ENCODE assay signal across 1 cellular context in the genomic region with DNA sequence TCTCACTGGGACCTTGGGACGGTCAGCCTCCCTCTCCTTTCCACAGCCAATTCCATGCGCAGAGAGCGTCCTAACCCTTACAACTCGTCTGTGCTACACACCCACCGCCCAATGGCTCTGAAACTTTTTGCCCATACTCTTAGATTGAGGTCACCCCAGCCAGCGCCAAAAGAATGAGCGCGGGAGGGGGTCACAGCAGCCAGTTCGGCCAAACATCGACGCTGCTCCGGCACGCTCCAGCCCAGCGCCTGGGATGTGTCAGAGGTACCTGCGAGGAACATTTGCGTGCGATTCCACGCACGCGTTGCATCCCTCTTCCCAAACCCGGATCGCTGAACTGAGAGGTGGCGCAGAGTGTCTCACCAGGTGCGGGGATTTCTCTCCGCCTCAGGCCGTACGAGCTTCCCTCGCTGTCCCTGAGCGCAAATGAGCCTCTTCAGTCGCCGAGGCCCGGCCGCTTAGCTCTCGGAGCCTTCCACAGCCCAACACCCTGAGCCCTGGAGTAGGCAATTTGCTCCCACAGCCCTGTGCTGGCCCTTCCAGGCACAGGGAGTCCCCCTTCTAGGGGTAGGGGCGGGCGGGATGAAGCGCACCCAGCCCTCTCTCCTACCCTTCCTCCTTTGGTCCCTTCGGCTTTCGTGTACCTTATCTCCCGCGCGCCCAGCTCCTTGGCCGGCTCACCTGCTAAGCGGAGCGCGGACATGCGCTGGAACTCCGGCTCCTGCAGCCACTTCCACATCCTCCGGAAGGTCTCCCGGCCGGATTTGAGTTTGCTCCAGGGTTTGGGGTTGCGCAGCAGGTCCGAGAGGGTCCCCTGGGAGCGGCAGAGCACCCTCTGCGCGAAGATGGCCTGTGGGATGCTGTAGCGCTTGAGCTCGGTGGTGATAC.
TF ChIP-seq lines count a peak whose summit lies in the region.

No MANE protein-coding gene starts in this region.

TF ChIP-seq in HepG2, 621 proteins besides CTCF, POLR2A, EP300 and RAD21 (continued from another document and continues in another):
- TF ChIP-seq, protein P1, sequence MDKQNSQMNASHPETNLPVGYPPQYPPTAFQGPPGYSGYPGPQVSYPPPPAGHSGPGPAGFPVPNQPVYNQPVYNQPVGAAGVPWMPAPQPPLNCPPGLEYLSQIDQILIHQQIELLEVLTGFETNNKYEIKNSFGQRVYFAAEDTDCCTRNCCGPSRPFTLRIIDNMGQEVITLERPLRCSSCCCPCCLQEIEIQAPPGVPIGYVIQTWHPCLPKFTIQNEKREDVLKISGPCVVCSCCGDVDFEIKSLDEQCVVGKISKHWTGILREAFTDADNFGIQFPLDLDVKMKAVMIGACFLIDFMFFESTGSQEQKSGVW (CRISPR knock-in tag; IDR thresholded peaks at IDR 0.05; ENCODE audit: borderline replicate concordance): no peak
- TF ChIP-seq, protein P2, sequence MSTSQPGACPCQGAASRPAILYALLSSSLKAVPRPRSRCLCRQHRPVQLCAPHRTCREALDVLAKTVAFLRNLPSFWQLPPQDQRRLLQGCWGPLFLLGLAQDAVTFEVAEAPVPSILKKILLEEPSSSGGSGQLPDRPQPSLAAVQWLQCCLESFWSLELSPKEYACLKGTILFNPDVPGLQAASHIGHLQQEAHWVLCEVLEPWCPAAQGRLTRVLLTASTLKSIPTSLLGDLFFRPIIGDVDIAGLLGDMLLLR (CRISPR knock-in tag; IDR thresholded peaks at IDR 0.05): no peak
- TF ChIP-seq, protein P3, sequence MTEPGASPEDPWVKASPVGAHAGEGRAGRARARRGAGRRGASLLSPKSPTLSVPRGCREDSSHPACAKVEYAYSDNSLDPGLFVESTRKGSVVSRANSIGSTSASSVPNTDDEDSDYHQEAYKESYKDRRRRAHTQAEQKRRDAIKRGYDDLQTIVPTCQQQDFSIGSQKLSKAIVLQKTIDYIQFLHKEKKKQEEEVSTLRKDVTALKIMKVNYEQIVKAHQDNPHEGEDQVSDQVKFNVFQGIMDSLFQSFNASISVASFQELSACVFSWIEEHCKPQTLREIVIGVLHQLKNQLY (CRISPR knock-in tag; IDR thresholded peaks at IDR 0.05): no peak
- TF ChIP-seq, protein P4, sequence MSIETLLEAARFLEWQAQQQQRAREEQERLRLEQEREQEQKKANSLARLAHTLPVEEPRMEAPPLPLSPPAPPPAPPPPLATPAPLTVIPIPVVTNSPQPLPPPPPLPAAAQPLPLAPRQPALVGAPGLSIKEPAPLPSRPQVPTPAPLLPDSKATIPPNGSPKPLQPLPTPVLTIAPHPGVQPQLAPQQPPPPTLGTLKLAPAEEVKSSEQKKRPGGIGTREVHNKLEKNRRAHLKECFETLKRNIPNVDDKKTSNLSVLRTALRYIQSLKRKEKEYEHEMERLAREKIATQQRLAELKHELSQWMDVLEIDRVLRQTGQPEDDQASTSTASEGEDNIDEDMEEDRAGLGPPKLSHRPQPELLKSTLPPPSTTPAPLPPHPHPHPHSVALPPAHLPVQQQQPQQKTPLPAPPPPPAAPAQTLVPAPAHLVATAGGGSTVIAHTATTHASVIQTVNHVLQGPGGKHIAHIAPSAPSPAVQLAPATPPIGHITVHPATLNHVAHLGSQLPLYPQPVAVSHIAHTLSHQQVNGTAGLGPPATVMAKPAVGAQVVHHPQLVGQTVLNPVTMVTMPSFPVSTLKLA (IDR thresholded peaks at IDR 0.05): no peak
- TF ChIP-seq ZNF230 (CRISPR knock-in tag; IDR thresholded peaks at IDR 0.05) (no peak), ZNF180 (CRISPR knock-in tag; IDR thresholded peaks at IDR 0.05; ENCODE audit: borderline replicate concordance, low read depth) (no peak), HNRNPLL (IDR thresholded peaks at IDR 0.05; ENCODE audit: low read depth, low read length, poor library complexity, severe bottlenecking) (peak; percentile 26), ZNF160 (CRISPR knock-in tag; IDR thresholded peaks at IDR 0.05) (no peak), ATF7-NPFF (CRISPR knock-in tag; IDR thresholded peaks at IDR 0.05; ENCODE audit: low read depth) (no peak), ZNF572 (CRISPR knock-in tag; IDR thresholded peaks at IDR 0.05) (no peak), ZNF317 (CRISPR knock-in tag; IDR thresholded peaks at IDR 0.05) (0 out of 2 replicates have a peak, but pooled peaks have one; percentile 42), ZNF225 (CRISPR knock-in tag; IDR thresholded peaks at IDR 0.05) (no peak), YEATS4 (CRISPR knock-in tag; IDR thresholded peaks at IDR 0.05; ENCODE audit: borderline replicate concordance) (no peak), ZNF782 (CRISPR knock-in tag; IDR thresholded peaks at IDR 0.05; ENCODE audit: borderline replicate concordance) (no peak), ZNF878 (CRISPR knock-in tag; IDR thresholded peaks at IDR 0.05) (no peak), PHF20 (CRISPR knock-in tag; IDR thresholded peaks at IDR 0.05) (0 out of 2 replicates have a peak, but pooled peaks have one; percentile 23), ZNF788 (CRISPR knock-in tag; IDR thresholded peaks at IDR 0.05; ENCODE audit: borderline replicate concordance) (no peak; the same call in 1 of the 2 replicates), NFE2L2 (IDR thresholded peaks at IDR 0.05; ENCODE audit: low read length) (no peak), TARDBP (CRISPR knock-in tag; IDR thresholded peaks at IDR 0.05) (no peak), SRY (CRISPR knock-in tag; IDR thresholded peaks at IDR 0.05) (no peak)
- TF ChIP-seq, protein P5, sequence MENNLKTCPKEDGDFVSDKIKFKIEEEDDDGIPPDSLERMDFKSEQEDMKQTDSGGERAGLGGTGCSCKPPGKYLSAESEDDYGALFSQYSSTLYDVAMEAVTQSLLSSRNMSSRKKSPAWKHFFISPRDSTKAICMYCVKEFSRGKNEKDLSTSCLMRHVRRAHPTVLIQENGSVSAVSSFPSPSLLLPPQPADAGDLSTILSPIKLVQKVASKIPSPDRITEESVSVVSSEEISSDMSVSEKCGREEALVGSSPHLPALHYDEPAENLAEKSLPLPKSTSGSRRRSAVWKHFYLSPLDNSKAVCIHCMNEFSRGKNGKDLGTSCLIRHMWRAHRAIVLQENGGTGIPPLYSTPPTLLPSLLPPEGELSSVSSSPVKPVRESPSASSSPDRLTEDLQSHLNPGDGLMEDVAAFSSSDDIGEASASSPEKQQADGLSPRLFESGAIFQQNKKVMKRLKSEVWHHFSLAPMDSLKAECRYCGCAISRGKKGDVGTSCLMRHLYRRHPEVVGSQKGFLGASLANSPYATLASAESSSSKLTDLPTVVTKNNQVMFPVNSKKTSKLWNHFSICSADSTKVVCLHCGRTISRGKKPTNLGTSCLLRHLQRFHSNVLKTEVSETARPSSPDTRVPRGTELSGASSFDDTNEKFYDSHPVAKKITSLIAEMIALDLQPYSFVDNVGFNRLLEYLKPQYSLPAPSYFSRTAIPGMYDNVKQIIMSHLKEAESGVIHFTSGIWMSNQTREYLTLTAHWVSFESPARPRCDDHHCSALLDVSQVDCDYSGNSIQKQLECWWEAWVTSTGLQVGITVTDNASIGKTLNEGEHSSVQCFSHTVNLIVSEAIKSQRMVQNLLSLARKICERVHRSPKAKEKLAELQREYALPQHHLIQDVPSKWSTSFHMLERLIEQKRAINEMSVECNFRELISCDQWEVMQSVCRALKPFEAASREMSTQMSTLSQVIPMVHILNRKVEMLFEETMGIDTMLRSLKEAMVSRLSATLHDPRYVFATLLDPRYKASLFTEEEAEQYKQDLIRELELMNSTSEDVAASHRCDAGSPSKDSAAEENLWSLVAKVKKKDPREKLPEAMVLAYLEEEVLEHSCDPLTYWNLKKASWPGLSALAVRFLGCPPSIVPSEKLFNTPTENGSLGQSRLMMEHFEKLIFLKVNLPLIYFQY (CRISPR knock-in tag; IDR thresholded peaks at IDR 0.05; ENCODE audit: borderline replicate concordance): no peak
- TF ChIP-seq, protein P6, sequence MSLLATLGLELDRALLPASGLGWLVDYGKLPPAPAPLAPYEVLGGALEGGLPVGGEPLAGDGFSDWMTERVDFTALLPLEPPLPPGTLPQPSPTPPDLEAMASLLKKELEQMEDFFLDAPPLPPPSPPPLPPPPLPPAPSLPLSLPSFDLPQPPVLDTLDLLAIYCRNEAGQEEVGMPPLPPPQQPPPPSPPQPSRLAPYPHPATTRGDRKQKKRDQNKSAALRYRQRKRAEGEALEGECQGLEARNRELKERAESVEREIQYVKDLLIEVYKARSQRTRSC (CRISPR knock-in tag; IDR thresholded peaks at IDR 0.05; ENCODE audit: low read depth): no peak
- TF ChIP-seq, protein P7, sequence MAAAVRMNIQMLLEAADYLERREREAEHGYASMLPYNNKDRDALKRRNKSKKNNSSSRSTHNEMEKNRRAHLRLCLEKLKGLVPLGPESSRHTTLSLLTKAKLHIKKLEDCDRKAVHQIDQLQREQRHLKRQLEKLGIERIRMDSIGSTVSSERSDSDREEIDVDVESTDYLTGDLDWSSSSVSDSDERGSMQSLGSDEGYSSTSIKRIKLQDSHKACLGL (CRISPR knock-in tag; IDR thresholded peaks at IDR 0.05): no peak
- TF ChIP-seq, protein P8, sequence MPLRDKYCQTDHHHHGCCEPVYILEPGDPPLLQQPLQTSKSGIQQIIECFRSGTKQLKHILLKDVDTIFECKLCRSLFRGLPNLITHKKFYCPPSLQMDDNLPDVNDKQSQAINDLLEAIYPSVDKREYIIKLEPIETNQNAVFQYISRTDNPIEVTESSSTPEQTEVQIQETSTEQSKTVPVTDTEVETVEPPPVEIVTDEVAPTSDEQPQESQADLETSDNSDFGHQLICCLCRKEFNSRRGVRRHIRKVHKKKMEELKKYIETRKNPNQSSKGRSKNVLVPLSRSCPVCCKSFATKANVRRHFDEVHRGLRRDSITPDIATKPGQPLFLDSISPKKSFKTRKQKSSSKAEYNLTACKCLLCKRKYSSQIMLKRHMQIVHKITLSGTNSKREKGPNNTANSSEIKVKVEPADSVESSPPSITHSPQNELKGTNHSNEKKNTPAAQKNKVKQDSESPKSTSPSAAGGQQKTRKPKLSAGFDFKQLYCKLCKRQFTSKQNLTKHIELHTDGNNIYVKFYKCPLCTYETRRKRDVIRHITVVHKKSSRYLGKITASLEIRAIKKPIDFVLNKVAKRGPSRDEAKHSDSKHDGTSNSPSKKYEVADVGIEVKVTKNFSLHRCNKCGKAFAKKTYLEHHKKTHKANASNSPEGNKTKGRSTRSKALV (CRISPR knock-in tag; IDR thresholded peaks at IDR 0.05): peak; percentile 34
- TF ChIP-seq, protein P9, sequence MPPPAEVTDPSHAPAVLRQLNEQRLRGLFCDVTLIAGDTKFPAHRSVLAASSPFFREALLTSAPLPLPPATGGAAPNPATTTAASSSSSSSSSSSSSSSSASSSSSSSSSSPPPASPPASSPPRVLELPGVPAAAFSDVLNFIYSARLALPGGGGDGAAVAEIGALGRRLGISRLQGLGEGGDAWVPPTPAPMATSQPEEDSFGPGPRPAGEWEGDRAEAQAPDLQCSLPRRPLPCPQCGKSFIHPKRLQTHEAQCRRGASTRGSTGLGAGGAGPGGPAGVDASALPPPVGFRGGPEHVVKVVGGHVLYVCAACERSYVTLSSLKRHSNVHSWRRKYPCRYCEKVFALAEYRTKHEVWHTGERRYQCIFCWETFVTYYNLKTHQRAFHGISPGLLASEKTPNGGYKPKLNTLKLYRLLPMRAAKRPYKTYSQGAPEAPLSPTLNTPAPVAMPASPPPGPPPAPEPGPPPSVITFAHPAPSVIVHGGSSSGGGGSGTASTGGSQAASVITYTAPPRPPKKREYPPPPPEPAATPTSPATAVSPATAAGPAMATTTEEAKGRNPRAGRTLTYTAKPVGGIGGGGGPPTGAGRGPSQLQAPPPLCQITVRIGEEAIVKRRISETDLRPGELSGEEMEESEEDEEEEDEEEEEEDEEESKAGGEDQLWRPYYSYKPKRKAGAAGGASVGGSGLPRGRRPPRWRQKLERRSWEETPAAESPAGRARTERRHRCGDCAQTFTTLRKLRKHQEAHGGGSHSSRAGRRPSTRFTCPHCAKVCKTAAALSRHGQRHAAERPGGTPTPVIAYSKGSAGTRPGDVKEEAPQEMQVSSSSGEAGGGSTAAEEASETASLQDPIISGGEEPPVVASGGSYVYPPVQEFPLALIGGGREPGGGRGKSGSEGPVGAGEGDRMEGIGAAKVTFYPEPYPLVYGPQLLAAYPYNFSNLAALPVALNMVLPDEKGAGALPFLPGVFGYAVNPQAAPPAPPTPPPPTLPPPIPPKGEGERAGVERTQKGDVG (CRISPR knock-in tag; IDR thresholded peaks at IDR 0.05; ENCODE audit: borderline replicate concordance): no peak
- TF ChIP-seq, protein P10, sequence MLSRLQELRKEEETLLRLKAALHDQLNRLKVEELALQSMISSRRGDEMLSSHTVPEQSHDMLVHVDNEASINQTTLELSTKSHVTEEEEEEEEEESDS (CRISPR knock-in tag; IDR thresholded peaks at IDR 0.05; ENCODE audit: borderline replicate concordance): no peak
- TF ChIP-seq, protein P11, sequence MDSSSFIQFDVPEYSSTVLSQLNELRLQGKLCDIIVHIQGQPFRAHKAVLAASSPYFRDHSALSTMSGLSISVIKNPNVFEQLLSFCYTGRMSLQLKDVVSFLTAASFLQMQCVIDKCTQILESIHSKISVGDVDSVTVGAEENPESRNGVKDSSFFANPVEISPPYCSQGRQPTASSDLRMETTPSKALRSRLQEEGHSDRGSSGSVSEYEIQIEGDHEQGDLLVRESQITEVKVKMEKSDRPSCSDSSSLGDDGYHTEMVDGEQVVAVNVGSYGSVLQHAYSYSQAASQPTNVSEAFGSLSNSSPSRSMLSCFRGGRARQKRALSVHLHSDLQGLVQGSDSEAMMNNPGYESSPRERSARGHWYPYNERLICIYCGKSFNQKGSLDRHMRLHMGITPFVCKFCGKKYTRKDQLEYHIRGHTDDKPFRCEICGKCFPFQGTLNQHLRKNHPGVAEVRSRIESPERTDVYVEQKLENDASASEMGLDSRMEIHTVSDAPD (CRISPR knock-in tag; IDR thresholded peaks at IDR 0.05): no peak
- TF ChIP-seq, protein P12, sequence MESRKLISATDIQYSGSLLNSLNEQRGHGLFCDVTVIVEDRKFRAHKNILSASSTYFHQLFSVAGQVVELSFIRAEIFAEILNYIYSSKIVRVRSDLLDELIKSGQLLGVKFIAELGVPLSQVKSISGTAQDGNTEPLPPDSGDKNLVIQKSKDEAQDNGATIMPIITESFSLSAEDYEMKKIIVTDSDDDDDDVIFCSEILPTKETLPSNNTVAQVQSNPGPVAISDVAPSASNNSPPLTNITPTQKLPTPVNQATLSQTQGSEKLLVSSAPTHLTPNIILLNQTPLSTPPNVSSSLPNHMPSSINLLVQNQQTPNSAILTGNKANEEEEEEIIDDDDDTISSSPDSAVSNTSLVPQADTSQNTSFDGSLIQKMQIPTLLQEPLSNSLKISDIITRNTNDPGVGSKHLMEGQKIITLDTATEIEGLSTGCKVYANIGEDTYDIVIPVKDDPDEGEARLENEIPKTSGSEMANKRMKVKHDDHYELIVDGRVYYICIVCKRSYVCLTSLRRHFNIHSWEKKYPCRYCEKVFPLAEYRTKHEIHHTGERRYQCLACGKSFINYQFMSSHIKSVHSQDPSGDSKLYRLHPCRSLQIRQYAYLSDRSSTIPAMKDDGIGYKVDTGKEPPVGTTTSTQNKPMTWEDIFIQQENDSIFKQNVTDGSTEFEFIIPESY (CRISPR knock-in tag; IDR thresholded peaks at IDR 0.05): 0 out of 2 replicates have a peak, but pooled peaks have one; percentile 22
